ENCODE assay signal across 9 cellular contexts in the genomic region with DNA sequence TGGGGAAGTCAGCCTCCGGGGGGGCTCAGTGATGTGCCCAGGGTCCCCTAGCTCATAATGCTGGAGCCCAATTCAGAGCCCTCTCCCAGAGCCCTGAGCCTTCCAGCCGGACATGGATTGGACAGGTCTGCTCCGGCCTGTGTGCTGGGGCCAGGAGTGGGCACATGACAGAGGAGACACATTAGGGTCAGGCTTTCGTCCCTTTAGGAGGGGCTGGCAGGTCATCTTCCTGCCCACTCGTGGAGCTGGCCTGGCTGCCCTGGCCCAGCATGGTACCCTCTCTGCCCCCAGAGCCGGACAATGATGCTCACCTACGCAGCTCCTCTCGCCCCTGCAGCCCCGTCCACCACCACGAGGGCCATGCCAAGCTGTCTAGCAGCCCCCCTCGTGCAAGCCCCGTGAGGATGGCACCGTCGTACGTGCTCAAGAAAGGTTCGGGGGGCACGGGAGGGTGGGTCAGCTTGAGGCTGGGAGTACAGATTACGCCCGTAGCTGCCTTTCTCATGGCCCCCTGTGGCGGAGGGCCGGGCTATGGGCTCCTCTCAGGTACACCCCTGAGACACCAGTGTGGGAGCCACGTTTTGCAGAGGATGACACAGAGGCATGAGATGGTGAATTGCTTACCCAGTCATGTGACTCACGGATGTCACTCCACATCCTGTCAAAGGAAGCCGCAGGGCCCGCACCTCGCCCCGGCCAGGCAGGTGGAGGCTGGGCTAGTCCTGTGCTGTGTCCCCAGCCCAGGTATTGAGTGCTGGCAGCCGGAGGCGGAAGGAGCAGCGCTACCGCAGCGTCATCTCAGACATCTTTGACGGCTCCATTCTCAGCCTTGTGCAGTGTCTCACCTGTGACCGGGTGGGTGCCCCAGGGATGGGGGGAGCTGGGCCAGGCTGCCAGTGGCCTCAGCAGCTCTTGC. TPM values are rescaled to one million over a fixed set of nuclear protein-coding genes. Genes with fewer than 3 reads are reported as not detected.
DNase-seq lines count a peak whose midpoint lies in the region; ATAC-seq, FAIRE-seq and TF ChIP-seq lines count a peak whose summit lies in the region.
"Had no signal": no experiment of that assay in that cellular context is flagged by ENCODE, and none has a peak within 500 bp of the region (broad histone marks: within the 10 kb centered on the region; RNA-seq: fewer than 3 reads in every experiment).

No MANE protein-coding gene starts in this region.

- ATAC-seq in left ventricle myocardium superior (peak; percentile 30), GM18505 (IDR thresholded peaks at IDR 0.05; ENCODE audit: unreplicated experiment) (no peak), HG02938 (IDR thresholded peaks at IDR 0.05; ENCODE audit: unreplicated experiment) (no peak), HG03469 (IDR thresholded peaks at IDR 0.05; ENCODE audit: unreplicated experiment) (no peak)

- no peak for FAIRE-seq in RCC 7860 (lab: Jason Lieb, UNC)

- intact Hi-C loops in left ventricle myocardium superior (cut with micrococcal nuclease), result no loop called here

- no peak for TF ChIP-seq POLR2A in GM18505 (IDR thresholded peaks at IDR 0.05; ENCODE audit: borderline replicate concordance, extremely low read depth, insufficient read depth, insufficient read length)

- peak; percentile 12 for DNase-seq in RCC 7860 (ENCODE audit: low spot score)
- DNase-seq in activated T-cell treated with anti-CD3 and anti-CD28 coated beads for 4 hours, result peak; percentile 80
- no peak for DNase-seq in left ventricle myocardium superior
- peak; percentile 70 for DNase-seq in stimulated activated CD8-positive, alpha-beta memory T cell treated with anti-CD3 and anti-CD28 coated beads, Interleukin-15, amount 100 ng/mL, for 1 hour (ENCODE audit: low read depth)
- no peak for DNase-seq in cerebellar cortex (ENCODE audit: low spot score)
- DNase-seq: NCI-H1417 had no signal

RNA-seq across cellular contexts. Expression of a gene that starts 33.6 kb away (rescaled TPM):
- 11.6 TPM for total RNA-seq in left ventricle myocardium superior

RNA-seq across cellular contexts. Expression of a gene that starts 33.8 kb away (rescaled TPM):
- total RNA-seq in left ventricle myocardium superior, result 35.6 TPM

RNA-seq across cellular contexts. Expression of a gene that starts 44.9 kb away (rescaled TPM):
- total RNA-seq in left ventricle myocardium superior, result 11.7 TPM

Comparison
In these comparisons a context has a peak if more than half of its experiments do, and no peak if none do; other contexts are left out.
1. DNase-seq: peak in RCC 7860 (single experiment), activated T-cell treated with anti-CD3 and anti-CD28 coated beads for 4 hours (single experiment) and stimulated activated CD8-positive, alpha-beta memory T cell treated with anti-CD3 and anti-CD28 coated beads, Interleukin-15, amount 100 ng/mL, for 1 hour (single experiment); none in left ventricle myocardium superior (single experiment) and cerebellar cortex (single experiment).